In genomic region chr1:170536924-170537551, GRCh38 we compare ENCODE assay signal across 16 cellular contexts. TPM values are rescaled to one million over a fixed set of nuclear protein-coding genes. Genes with fewer than 3 reads are reported as not detected.
A peak's percentile ranks its signal among the peaks of the same experiment; 100 is the strongest.
DNase-seq lines count a peak whose midpoint lies in the region; ATAC-seq and TF ChIP-seq lines count a peak whose summit lies in the region.
"Had no signal": no experiment of that assay in that cellular context is flagged by ENCODE, and none has a peak within 500 bp of the region (broad histone marks: within the 10 kb centered on the region; RNA-seq: fewer than 3 reads in every experiment).

No MANE protein-coding gene starts in this region.

- no peak for TF ChIP-seq POLR2A in right lobe of liver (IDR thresholded peaks at IDR 0.05)

- peaks cover 30% of the 10 kb centered on the region for H3K4me1 Mint-ChIP-seq in Calu3 (ENCODE audit: low read depth, unreplicated experiment)

- DNase-seq in Calu3 (peak; percentile 12), fibroblast of mammary gland (ENCODE audit: low read depth) (peak; percentile 42), right lobe of liver (no peak), MG63 (no peak)
- no peak for DNase-seq in activated effector memory CD4-positive, alpha-beta T cell treated with anti-CD3 and anti-CD28 coated beads, Interleukin-2, amount 50 U/mL, for 16 hours
- DNase-seq: activated CD4-positive, alpha-beta T cell treated with anti-CD3 and anti-CD28 coated beads, Interleukin-2, amount 50 U/mL, for 1 hour; COR-L47; foreskin melanocyte; Kasumi-1; NCI-H446 treated with DMSO at 0.1 percent for 48 hours; SJCRH30 had no signal

- ATAC-seq in right lobe of liver (peak; percentile 10 to 35 (median 26)), GM21825 (IDR thresholded peaks at IDR 0.05; ENCODE audit: unreplicated experiment) (no peak), GM21447 (IDR thresholded peaks at IDR 0.05; ENCODE audit: unreplicated experiment) (no peak)
- ATAC-seq: activated naive CD4-positive, alpha-beta T cell treated with anti-CD3 and anti-CD28 coated beads, Interleukin-2, amount 50 U/mL, for 72 hours; natural killer cell treated with Interleukin-12 subunit alpha and Interleukin-12 subunit beta and Interleukin-15 and Interleukin-18, amount 100 ng/mL, for 72 hours had no signal

- no TSS peak for BruUV-seq in Calu3 (replicated peaks; lab: Mats Ljungman, UMichigan)

- intact Hi-C loops in Calu3 (cut with micrococcal nuclease; ENCODE audit: unreplicated experiment) = loop anchor here (5.0 to 10.0 kb wide), 6 partner anchors 80 to 612 kb away; partner anchors contain the start of gene KIFAP3
- intact Hi-C loops in right lobe of liver (cut with DNase I) = no loop called here

- H3K27me3 Mint-ChIP-seq in Calu3 (ENCODE audit: unreplicated experiment) = no peaks in the 10 kb centered on the region
- H3K27me3 Mint-ChIP-seq: natural killer cell treated with Interleukin-12 subunit alpha and Interleukin-12 subunit beta and Interleukin-15 and Interleukin-18, amount 100 ng/mL, for 72 hours had no signal

- peaks cover 26% of the 10 kb centered on the region for H3K36me3 Mint-ChIP-seq in Calu3 (ENCODE audit: insufficient read depth, unreplicated experiment)

- TF ChIP-seq CTCF in Calu3 (IDR thresholded peaks at IDR 0.05; ENCODE audit: unreplicated experiment) (no peak), OCI-LY3 (IDR thresholded peaks at IDR 0.05; ENCODE audit: low read depth, low read length) (no peak), fibroblast of mammary gland (conservative IDR thresholded peaks at IDR 0.05; ENCODE audit: control insufficient read depth, insufficient read depth, low read depth, low read length) (no peak), right lobe of liver (IDR thresholded peaks at IDR 0.05) (no peak)

- no peaks in the 10 kb centered on the region for H4K20me1 ChIP-seq in OCI-LY3 (ENCODE audit: insufficient read depth, low read length)

- H3K36me3 ChIP-seq in OCI-LY3 (replicated peaks; ENCODE audit: low read depth, low read length) = peaks cover 58% of the 10 kb centered on the region
- H3K36me3 ChIP-seq in right lobe of liver = no peaks in the 10 kb centered on the region
- peaks cover 50% of the 10 kb centered on the region for H3K36me3 ChIP-seq in MG63

- H3K4me3 ChIP-seq in OCI-LY3 (ENCODE audit: low read length) (peak overlapping the region; percentile 47; the same call in 1 of the 2 replicates), fibroblast of mammary gland (ENCODE audit: control insufficient read depth, low read depth, low read length) (no peak overlapping the region), right lobe of liver (no peak overlapping the region), MG63 (no peak overlapping the region)
- H3K4me3 ChIP-seq: SJCRH30 had no signal

- H3K27ac ChIP-seq in OCI-LY3 (ENCODE audit: low read length) (peak overlapping the region; percentile 90), right lobe of liver (peak overlapping the region; percentile 1 to 44 (median 39))
- H3K27ac ChIP-seq: SJCRH30 had no signal

- H3K27me3 ChIP-seq in OCI-LY3 (ENCODE audit: low read depth, low read length) (no peaks in the 10 kb centered on the region), right lobe of liver (no peaks in the 10 kb centered on the region), MG63 (no peaks in the 10 kb centered on the region)
- H3K27me3 ChIP-seq: SJCRH30 had no signal

- no peaks in the 10 kb centered on the region for H3K9me3 Mint-ChIP-seq in Calu3 (ENCODE audit: low read depth, unreplicated experiment)
- H3K9me3 Mint-ChIP-seq: activated naive CD4-positive, alpha-beta T cell treated with anti-CD3 and anti-CD28 coated beads, Interleukin-2, amount 50 U/mL, for 72 hours; natural killer cell treated with Interleukin-12 subunit alpha and Interleukin-12 subunit beta and Interleukin-15 and Interleukin-18, amount 100 ng/mL, for 72 hours had no signal

- H3K79me2 ChIP-seq in OCI-LY3 (ENCODE audit: low read length) = peaks cover 65% of the 10 kb centered on the region

- WGBS in right lobe of liver (ENCODE audit: insufficient coverage, low coverage, low lambda C conversion rate, missing lambda C conversion rate) = 38% methylated on average over 1 of the region's 1 CpG

- CTCF ChIA-PET in Calu3 (lab: Charles Lee) = interaction anchor here (1.1 kb wide), 1 partner anchor 271 kb away, joined by 5 read pairs; no protein-coding TSS in a partner anchor

- peak overlapping the region; percentile 66 for H3K27ac Mint-ChIP-seq in Calu3 (ENCODE audit: unreplicated experiment)
- H3K27ac Mint-ChIP-seq: activated naive CD4-positive, alpha-beta T cell treated with anti-CD3 and anti-CD28 coated beads, Interleukin-2, amount 50 U/mL, for 72 hours; natural killer cell treated with Interleukin-12 subunit alpha and Interleukin-12 subunit beta and Interleukin-15 and Interleukin-18, amount 100 ng/mL, for 72 hours had no signal

- H2AFZ ChIP-seq in OCI-LY3 (ENCODE audit: low read depth, low read length) = no peak overlapping the region

- peak overlapping the region; percentile 69 for H3K4me2 ChIP-seq in OCI-LY3 (ENCODE audit: low read length)

- H3K9me3 ChIP-seq in OCI-LY3 (ENCODE audit: insufficient read depth, low read length) = no peaks in the 10 kb centered on the region
- no peaks in the 10 kb centered on the region for H3K9me3 ChIP-seq in right lobe of liver
- H3K9me3 ChIP-seq in MG63 = no peaks in the 10 kb centered on the region
- H3K9me3 ChIP-seq: SJCRH30 had no signal

- peaks cover 79% of the 10 kb centered on the region for H3K4me1 ChIP-seq in OCI-LY3 (ENCODE audit: low read length)
- peaks cover 0 to 42% (median 13%) of the 10 kb centered on the region in 4 donors for H3K4me1 ChIP-seq in right lobe of liver
- H3K4me1 ChIP-seq: SJCRH30 had no signal

- peak overlapping the region; percentile 16 for H3K4me3 Mint-ChIP-seq in Calu3 (ENCODE audit: low read depth, unreplicated experiment)
- H3K4me3 Mint-ChIP-seq: natural killer cell treated with Interleukin-12 subunit alpha and Interleukin-12 subunit beta and Interleukin-15 and Interleukin-18, amount 100 ng/mL, for 72 hours had no signal

- H3K9ac ChIP-seq in OCI-LY3 (ENCODE audit: low read length) = peak overlapping the region; percentile 48; the same call in 1 of the 2 replicates

RNA-seq across cellular contexts. Expression of gene GORAB, which starts 5.1 kb away (rescaled TPM):
- total RNA-seq in Calu3 (2022) (20.5 and 20.9 TPM in 2 replicates), right lobe of liver (1 to 10 TPM; 4.3 to 9.8 (median 6.7) TPM)
- 5.0 and 11.3 TPM in 2 replicates for total RNA-seq in MG63 (2014; rRNA removed; shearing (Covaris generic); ENCODE audit: low replicate concordance)

Comparison
In these comparisons a context has a peak if more than half of its experiments do, and no peak if none do; other contexts are left out.
1. DNase-seq: peak in Calu3 (single experiment) and fibroblast of mammary gland (single experiment); none in right lobe of liver (0 of 3), activated effector memory CD4-positive, alpha-beta T cell treated with anti-CD3 and anti-CD28 coated beads, Interleukin-2, amount 50 U/mL, for 16 hours (single experiment) and MG63 (single experiment).
2. ATAC-seq: peak in right lobe of liver (4 of 4); none in GM21825 (single experiment) and GM21447 (single experiment).